ENCODE assay signal across 17 cellular contexts in genomic region chr17:73476890-73477350, GRCh38.
DNase-seq lines count a peak whose midpoint lies in the region; ATAC-seq and TF ChIP-seq lines count a peak whose summit lies in the region.
"Had no signal": no experiment of that assay in that cellular context is flagged by ENCODE, and none has a peak within 500 bp of the region (broad histone marks: within the 10 kb centered on the region; RNA-seq: fewer than 3 reads in every experiment).

No MANE protein-coding gene starts in this region.

- H3K36me3 ChIP-seq in thoracic aorta, result no peaks in the 10 kb centered on the region
- H3K36me3 ChIP-seq: gastroesophageal sphincter had no signal

- H3K4me1 ChIP-seq in thoracic aorta (ENCODE audit: control insufficient read depth in 1 of 2, low read depth in 2 of 2), result peaks cover 16 to 28% of the 10 kb centered on the region in 2 donors

- H3K4me3 ChIP-seq in thoracic aorta, result peak overlapping the region; percentile 34
- H3K4me3 ChIP-seq: gastroesophageal sphincter had no signal

- ATAC-seq in thoracic aorta (ENCODE audit: insufficient number of reproducible peaks, low FRiP score, low read depth) (no peak), GM19397 (IDR thresholded peaks at IDR 0.05; ENCODE audit: unreplicated experiment) (no peak)
- ATAC-seq in stimulated activated memory B cell treated with anti-CD40 and anti-IgM and Interleukin-4, amounts not matched to agents 10 μg/mL and 1 μg/mL and 100 μg/mL, for 72 hours, result no peak
- no peak for ATAC-seq in effector memory CD8-positive, alpha-beta T cell (replicated peaks)
- ATAC-seq: activated CD8-positive, alpha-beta T cell treated with anti-CD3 and anti-CD28 coated beads, Interleukin-2, amount 10 ng/mL, durations not matched to agents 7 days and 5 days; activated T-helper 17 cell treated with anti-CD3 and anti-CD28 coated beads, Interleukin-2, amount 50 U/mL, for 72 hours; gastroesophageal sphincter; Panc1; stimulated activated naive B cell treated with anti-CD40 and anti-IgM and Interleukin-4, amounts not matched to agents 10 μg/mL and 1 μg/mL and 100 μg/mL, for 72 hours had no signal

- no peak overlapping the region for H3K27ac Mint-ChIP-seq in stimulated activated memory B cell treated with anti-CD40 and anti-IgM and Interleukin-4, amounts not matched to agents 10 μg/mL and 1 μg/mL and 100 μg/mL, for 72 hours
- H3K27ac Mint-ChIP-seq in effector memory CD8-positive, alpha-beta T cell, result no peak overlapping the region
- H3K27ac Mint-ChIP-seq: activated CD8-positive, alpha-beta T cell treated with anti-CD3 and anti-CD28 coated beads, Interleukin-2, amount 10 ng/mL, durations not matched to agents 7 days and 5 days; activated T-helper 17 cell treated with anti-CD3 and anti-CD28 coated beads, Interleukin-2, amount 50 U/mL, for 72 hours; memory B cell; stimulated activated naive B cell treated with anti-CD40 and anti-IgM and Interleukin-4, amounts not matched to agents 10 μg/mL and 1 μg/mL and 100 μg/mL, for 72 hours had no signal

- intact Hi-C loops in cardiac septum (cut with DNase I), result loop anchor here (1.0 kb wide), 1 partner anchor 56 kb away; no protein-coding TSS in a partner anchor

- DNase-seq in DMS 273 (lab: John Stamatoyannopoulos, UW; ENCODE audit: unreplicated experiment), result peak; percentile 23
- DNase-seq in DMS 273 treated with DMSO at 0.1 percent for 48 hours (lab: John Stamatoyannopoulos, UW), result no peak
- DNase-seq in NCI-H2227 treated with DMSO at 0.1 percent for 48 hours (lab: John Stamatoyannopoulos, UW), result peak; percentile 92
- DNase-seq in cardiac septum (ENCODE audit: low spot score), result peak; percentile 83
- no peak for DNase-seq in thoracic aorta (ENCODE audit: low spot score)
- DNase-seq in effector memory CD8-positive, alpha-beta T cell, result no peak
- DNase-seq: activated CD8-positive, alpha-beta T cell treated with anti-CD3 and anti-CD28 coated beads, Interleukin-2, amount 10 ng/mL, durations not matched to agents 7 days and 5 days; stimulated activated naive B cell treated with anti-CD40 and anti-IgM and Interleukin-4, amounts not matched to agents 10 μg/mL and 1 μg/mL and 100 μg/mL, for 72 hours had no signal

- H3K4me1 Mint-ChIP-seq in stimulated activated memory B cell treated with anti-CD40 and anti-IgM and Interleukin-4, amounts not matched to agents 10 μg/mL and 1 μg/mL and 100 μg/mL, for 72 hours, result peaks cover 22% of the 10 kb centered on the region
- H3K4me1 Mint-ChIP-seq in effector memory CD8-positive, alpha-beta T cell (ENCODE audit: low read depth in 2 of 2), result peaks cover 0 to 2% of the 10 kb centered on the region in 2 donors
- H3K4me1 Mint-ChIP-seq: activated T-helper 17 cell treated with anti-CD3 and anti-CD28 coated beads, Interleukin-2, amount 50 U/mL, for 72 hours had no signal

- H3K27me3 ChIP-seq in thoracic aorta (replicated peaks; ENCODE audit: insufficient read depth), result no peaks in the 10 kb centered on the region

- no peaks in the 10 kb centered on the region for H3K27me3 Mint-ChIP-seq in stimulated activated memory B cell treated with anti-CD40 and anti-IgM and Interleukin-4, amounts not matched to agents 10 μg/mL and 1 μg/mL and 100 μg/mL, for 72 hours
- H3K27me3 Mint-ChIP-seq in effector memory CD8-positive, alpha-beta T cell, result peaks cover 33 to 77% of the 10 kb centered on the region in 2 donors
- H3K27me3 Mint-ChIP-seq: stimulated activated naive B cell treated with anti-CD40 and anti-IgM and Interleukin-4, amounts not matched to agents 10 μg/mL and 1 μg/mL and 100 μg/mL, for 72 hours had no signal

- no peaks in the 10 kb centered on the region for H3K9me3 Mint-ChIP-seq in stimulated activated memory B cell treated with anti-CD40 and anti-IgM and Interleukin-4, amounts not matched to agents 10 μg/mL and 1 μg/mL and 100 μg/mL, for 72 hours
- H3K9me3 Mint-ChIP-seq in effector memory CD8-positive, alpha-beta T cell, result no peaks in the 10 kb centered on the region
- H3K9me3 Mint-ChIP-seq: activated T-helper 17 cell treated with anti-CD3 and anti-CD28 coated beads, Interleukin-2, amount 50 U/mL, for 72 hours; memory B cell had no signal

- H3K27ac ChIP-seq in thoracic aorta, result no peak overlapping the region
- H3K27ac ChIP-seq: 22Rv1, C4-2B, gastroesophageal sphincter, KMS-11 had no signal

- TF ChIP-seq CTCF in thoracic aorta (IDR thresholded peaks at IDR 0.05), result no peak

- no peaks in the 10 kb centered on the region for H3K9me3 ChIP-seq in thoracic aorta
- H3K9me3 ChIP-seq: gastroesophageal sphincter had no signal

- peaks cover 6% of the 10 kb centered on the region for H3K36me3 Mint-ChIP-seq in stimulated activated memory B cell treated with anti-CD40 and anti-IgM and Interleukin-4, amounts not matched to agents 10 μg/mL and 1 μg/mL and 100 μg/mL, for 72 hours
- H3K36me3 Mint-ChIP-seq in effector memory CD8-positive, alpha-beta T cell (ENCODE audit: insufficient read depth), result no peaks in the 10 kb centered on the region

- H3K4me3 Mint-ChIP-seq in stimulated activated memory B cell treated with anti-CD40 and anti-IgM and Interleukin-4, amounts not matched to agents 10 μg/mL and 1 μg/mL and 100 μg/mL, for 72 hours, result no peak overlapping the region
- H3K4me3 Mint-ChIP-seq in effector memory CD8-positive, alpha-beta T cell, result no peak overlapping the region
- H3K4me3 Mint-ChIP-seq: activated CD8-positive, alpha-beta T cell treated with anti-CD3 and anti-CD28 coated beads, Interleukin-2, amount 10 ng/mL, durations not matched to agents 7 days and 5 days; activated T-helper 17 cell treated with anti-CD3 and anti-CD28 coated beads, Interleukin-2, amount 50 U/mL, for 72 hours; memory B cell; stimulated activated naive B cell treated with anti-CD40 and anti-IgM and Interleukin-4, amounts not matched to agents 10 μg/mL and 1 μg/mL and 100 μg/mL, for 72 hours had no signal

Comparison
In these comparisons a context has a peak if more than half of its experiments do, and no peak if none do; other contexts are left out.
1. DNase-seq: peak in DMS 273 (single experiment), NCI-H2227 treated with DMSO at 0.1 percent for 48 hours (single experiment) and cardiac septum (single experiment); none in DMS 273 treated with DMSO at 0.1 percent for 48 hours (single experiment), thoracic aorta (single experiment) and effector memory CD8-positive, alpha-beta T cell (0 of 3).